Comparison of ENCODE assay signal across 1 cellular context in genomic region chr12:55757701-55758100, GRCh38.
A peak's percentile ranks its signal among the peaks of the same experiment; 100 is the strongest.
TF ChIP-seq lines count a peak whose summit lies in the region.

No MANE protein-coding gene starts in this region.

TF ChIP-seq in H1, 55 proteins besides CTCF, POLR2A, EP300 and RAD21:
- TF ChIP-seq POLR2AphosphoS5 (IDR thresholded peaks at IDR 0.05; ENCODE audit: low read depth, low read length) (peak; percentile 28), NANOG (IDR thresholded peaks at IDR 0.05; ENCODE audit: insufficient read depth, low read depth, low read length, poor library complexity, severe bottlenecking) (no peak), CEBPB (IDR thresholded peaks at IDR 0.05; ENCODE audit: low read depth, low read length) (no peak), SP1 (IDR thresholded peaks at IDR 0.05; ENCODE audit: low read depth, low read length) (no peak), EZH2 (IDR thresholded peaks at IDR 0.05; ENCODE audit: low read depth, low read length, severe bottlenecking) (no peak), POU5F1 (IDR thresholded peaks at IDR 0.05; ENCODE audit: low read depth, low read length) (no peak)
